24 cellular contexts compared by ENCODE assay signal in genomic region chr22:35651085-35651484, GRCh38. TPM values are rescaled to one million over a fixed set of nuclear protein-coding genes. Genes with fewer than 3 reads are reported as not detected.
DNase-seq lines count a peak whose midpoint lies in the region; ATAC-seq, FAIRE-seq and TF ChIP-seq lines count a peak whose summit lies in the region.
"Had no signal": no experiment of that assay in that cellular context is flagged by ENCODE, and none has a peak within 500 bp of the region (broad histone marks: within the 10 kb centered on the region; RNA-seq: fewer than 3 reads in every experiment).

No MANE protein-coding gene starts in this region.

- FAIRE-seq in H54 (lab: Jason Lieb, UNC): no peak

- intact Hi-C loops in spleen (cut with DNase I; ENCODE audit: low total_unique reads) (no loop called here), colonic mucosa (cut with DNase I) (no loop called here)

- peaks cover 74% of the 10 kb centered on the region for H3K4me1 Mint-ChIP-seq in activated T-cell treated with anti-CD3 and anti-CD28 coated beads, Interleukin-2, amount 50 U/mL, for 24 hours (ENCODE audit: low read depth)
- peaks cover 39% of the 10 kb centered on the region for H3K4me1 Mint-ChIP-seq in activated naive CD8-positive, alpha-beta T cell treated with anti-CD3 and anti-CD28 coated beads, Interleukin-2, amount 10 ng/mL, durations not matched to agents 7 days and 5 days
- H3K4me1 Mint-ChIP-seq in stimulated activated effector memory CD8-positive, alpha-beta T cell treated with anti-CD3 and anti-CD28 coated beads, Interleukin-12 subunit alpha, Interleukin-12 subunit beta, amount 100 ng/mL, for 72 hours: peaks cover 45% of the 10 kb centered on the region

- no peaks in the 10 kb centered on the region for H3K4me1 ChIP-seq in HEK293 (ENCODE audit: control insufficient read depth, insufficient read depth, low read length)
- peaks cover 28 to 69% (median 57%) of the 10 kb centered on the region in 6 donors for H3K4me1 ChIP-seq in spleen
- peaks cover 6% of the 10 kb centered on the region for H3K4me1 ChIP-seq in colonic mucosa
- H3K4me1 ChIP-seq: HAP-1 had no signal

- 91 to 96% (median 95%) methylated on average over 7 of the region's 7 CpGs for WGBS in spleen, 5 donors

- H3K27ac ChIP-seq in HEK293 (ENCODE audit: extremely low read depth, low read depth, low read length) (no peak overlapping the region), spleen (no peak overlapping the region), colonic mucosa (no peak overlapping the region)
- H3K27ac ChIP-seq: C4-2B, PC-9, upper lobe of left lung had no signal

- H3K4me3 Mint-ChIP-seq in activated T-cell treated with anti-CD3 and anti-CD28 coated beads, Interleukin-2, amount 50 U/mL, for 24 hours: peak overlapping the region; percentile 96
- peak overlapping the region; percentile 100 for H3K4me3 Mint-ChIP-seq in activated naive CD8-positive, alpha-beta T cell treated with anti-CD3 and anti-CD28 coated beads, Interleukin-2, amount 10 ng/mL, durations not matched to agents 7 days and 5 days
- no peak overlapping the region for H3K4me3 Mint-ChIP-seq in stimulated activated effector memory CD8-positive, alpha-beta T cell treated with anti-CD3 and anti-CD28 coated beads, Interleukin-12 subunit alpha, Interleukin-12 subunit beta, amount 100 ng/mL, for 72 hours
- H3K4me3 Mint-ChIP-seq: memory B cell had no signal

- no peak for TF ChIP-seq POLR2A in spleen (IDR thresholded peaks at IDR 0.05)
- no peak for TF ChIP-seq POLR2A in H54 (IDR thresholded peaks at IDR 0.05; ENCODE audit: low read depth, low read length)

- peaks cover 68% of the 10 kb centered on the region for H3K36me3 Mint-ChIP-seq in activated T-cell treated with anti-CD3 and anti-CD28 coated beads, Interleukin-2, amount 50 U/mL, for 24 hours (ENCODE audit: low read depth)
- peaks cover 66% of the 10 kb centered on the region for H3K36me3 Mint-ChIP-seq in activated naive CD8-positive, alpha-beta T cell treated with anti-CD3 and anti-CD28 coated beads, Interleukin-2, amount 10 ng/mL, durations not matched to agents 7 days and 5 days
- peaks cover 42% of the 10 kb centered on the region for H3K36me3 Mint-ChIP-seq in stimulated activated effector memory CD8-positive, alpha-beta T cell treated with anti-CD3 and anti-CD28 coated beads, Interleukin-12 subunit alpha, Interleukin-12 subunit beta, amount 100 ng/mL, for 72 hours

- no peak for DNase-seq in activated T-cell treated with anti-CD3 and anti-CD28 coated beads, Interleukin-2, amount 50 U/mL, for 24 hours
- no peak for DNase-seq in activated T-cell treated with anti-CD3 and anti-CD28 coated beads, Interleukin-2, amount 50 U/mL, for 1 hour
- no peak for DNase-seq in activated naive CD8-positive, alpha-beta T cell treated with anti-CD3 and anti-CD28 coated beads, Interleukin-2, amount 10 ng/mL, durations not matched to agents 7 days and 5 days
- DNase-seq in spleen: peak; percentile 46
- no peak for DNase-seq in H54 (ENCODE audit: insufficient read length, low spot score)
- no peak for DNase-seq in colonic mucosa
- no peak for DNase-seq in stimulated activated effector memory CD8-positive, alpha-beta T cell treated with anti-CD3 and anti-CD28 coated beads, Interleukin-12 subunit alpha, Interleukin-12 subunit beta, amount 100 ng/mL, for 72 hours (ENCODE audit: low spot score in 2 of 2)
- DNase-seq: ACHN; anterior cingulate cortex; dermis blood vessel endothelial cell; GF-D8; glutamatergic neuron; NCI-H1417 treated with DMSO at 0.1 percent for 48 hours; NCI-H446 treated with DMSO at 0.1 percent for 48 hours; PC-9; SHP77; stimulated activated CD4-positive, alpha-beta T cell treated with anti-CD3 and anti-CD28 coated beads, Interleukin-12 subunit alpha, Interleukin-12 subunit beta, amount 100 ng/mL, for 4 hours; stimulated activated CD4-positive, alpha-beta T cell treated with anti-CD3 and anti-CD28 coated beads, Interleukin-4, amount 100 ng/mL, for 4 hours; upper lobe of left lung had no signal

- no peaks in the 10 kb centered on the region for H3K27me3 Mint-ChIP-seq in activated T-cell treated with anti-CD3 and anti-CD28 coated beads, Interleukin-2, amount 50 U/mL, for 24 hours
- H3K27me3 Mint-ChIP-seq in activated naive CD8-positive, alpha-beta T cell treated with anti-CD3 and anti-CD28 coated beads, Interleukin-2, amount 10 ng/mL, durations not matched to agents 7 days and 5 days: no peaks in the 10 kb centered on the region
- H3K27me3 Mint-ChIP-seq: memory B cell had no signal

- H3K36me3 ChIP-seq in HEK293 (ENCODE audit: control insufficient read depth in 2 of 2, insufficient read depth in 1 of 2, low read length in 2 of 2) (no peaks in the 10 kb centered on the region), spleen (peaks cover 0 to 31% (median 5%) of the 10 kb centered on the region in 6 donors), colonic mucosa (no peaks in the 10 kb centered on the region)
- H3K36me3 ChIP-seq: HAP-1 had no signal

- peak overlapping the region; percentile 60 for H3K27ac Mint-ChIP-seq in activated T-cell treated with anti-CD3 and anti-CD28 coated beads, Interleukin-2, amount 50 U/mL, for 24 hours
- H3K27ac Mint-ChIP-seq in activated naive CD8-positive, alpha-beta T cell treated with anti-CD3 and anti-CD28 coated beads, Interleukin-2, amount 10 ng/mL, durations not matched to agents 7 days and 5 days: no peak overlapping the region
- H3K27ac Mint-ChIP-seq in stimulated activated effector memory CD8-positive, alpha-beta T cell treated with anti-CD3 and anti-CD28 coated beads, Interleukin-12 subunit alpha, Interleukin-12 subunit beta, amount 100 ng/mL, for 72 hours: no peak overlapping the region
- H3K27ac Mint-ChIP-seq: memory B cell had no signal

- no peak for ATAC-seq in activated naive CD8-positive, alpha-beta T cell treated with anti-CD3 and anti-CD28 coated beads, Interleukin-2, amount 10 ng/mL, durations not matched to agents 7 days and 5 days (ENCODE audit: low read depth)
- ATAC-seq in stimulated activated effector memory CD8-positive, alpha-beta T cell treated with anti-CD3 and anti-CD28 coated beads, Interleukin-12 subunit alpha, Interleukin-12 subunit beta, amount 100 ng/mL, for 72 hours: no peak

- peaks cover 4% of the 10 kb centered on the region for H3K9me3 Mint-ChIP-seq in activated T-cell treated with anti-CD3 and anti-CD28 coated beads, Interleukin-2, amount 50 U/mL, for 24 hours
- H3K9me3 Mint-ChIP-seq in activated naive CD8-positive, alpha-beta T cell treated with anti-CD3 and anti-CD28 coated beads, Interleukin-2, amount 10 ng/mL, durations not matched to agents 7 days and 5 days: peaks cover 2% of the 10 kb centered on the region
- H3K9me3 Mint-ChIP-seq in stimulated activated effector memory CD8-positive, alpha-beta T cell treated with anti-CD3 and anti-CD28 coated beads, Interleukin-12 subunit alpha, Interleukin-12 subunit beta, amount 100 ng/mL, for 72 hours: no peaks in the 10 kb centered on the region
- H3K9me3 Mint-ChIP-seq: memory B cell had no signal

- H3K9ac ChIP-seq in colonic mucosa (ENCODE audit: low read depth in 2 of 2, low read length in 2 of 2): no peak overlapping the region

- H3K9me3 ChIP-seq in HEK293 (ENCODE audit: control insufficient read depth, insufficient read depth, low read depth, low read length) (no peaks in the 10 kb centered on the region), spleen (peaks cover 0 to 9% (median 1%) of the 10 kb centered on the region in 8 donors), colonic mucosa (no peaks in the 10 kb centered on the region)
- H3K9me3 ChIP-seq: HAP-1, upper lobe of left lung had no signal

- H3K27me3 ChIP-seq in spleen (replicated peaks in 1 of 7) (no peaks in the 10 kb centered on the region), colonic mucosa (no peaks in the 10 kb centered on the region)
- H3K27me3 ChIP-seq: upper lobe of left lung had no signal

- CTCF ChIA-PET in HEK293 (lab: Yijun Ruan, JAX): interaction anchor here (1.1 kb wide), 1 partner anchor 20 kb away, joined by 4 read pairs; no protein-coding TSS in a partner anchor

- POLR2A ChIA-PET in HEK293 (lab: Yijun Ruan, JAX): no interaction called here
- POLR2A ChIA-PET in activated naive CD8-positive, alpha-beta T cell treated with anti-CD3 and anti-CD28 coated beads, Interleukin-2, amount 10 ng/mL, durations not matched to agents 7 days and 5 days (lab: Charles Lee): interaction anchor here (4.8 kb wide), 1 partner anchor 10 kb away, joined by 61 read pairs; no protein-coding TSS in a partner anchor

- H3K4me3 ChIP-seq in HEK293 (ENCODE audit: low read depth, low read length) (no peak overlapping the region), spleen (peak overlapping the region in 2 of 8 donors; percentile 65 to 80), colonic mucosa (no peak overlapping the region)
- H3K4me3 ChIP-seq: HAP-1, upper lobe of left lung had no signal

- TF ChIP-seq CTCF in HEK293 (tag by site-specific recombination; IDR thresholded peaks at IDR 0.05): no peak
- TF ChIP-seq CTCF in spleen (IDR thresholded peaks at IDR 0.05 in 8 of 11, conservative IDR thresholded peaks at IDR 0.05 in 3 of 11): no peak
- no peak for TF ChIP-seq CTCF in colonic mucosa (IDR thresholded peaks at IDR 0.05)

TF ChIP-seq in HEK293, 187 proteins besides CTCF, POLR2A, EP300 and RAD21 (continues in another document):
- TF ChIP-seq ZBTB49 (tag by site-specific recombination; IDR thresholded peaks at IDR 0.05; ENCODE audit: low read depth): no peak

RNA-seq across cellular contexts. Expression of gene APOL6, which starts 2.8 kb away (rescaled TPM):
- 10 to 100 TPM; 66.9 to 68.0 TPM for total RNA-seq in activated naive CD8-positive, alpha-beta T cell treated with anti-CD3 and anti-CD28 coated beads, Interleukin-2, amount 10 ng/mL, durations not matched to agents 7 days and 5 days
- total RNA-seq in spleen (10 to 100 TPM; 33.5 to 48.1 (median 39.9) TPM), colonic mucosa (10 to 100 TPM; 31.4 to 40.3 TPM)
- 1 to 10 TPM; 4.4 to 7.3 (median 4.4) TPM for polyA plus RNA-seq in spleen

RNA-seq across cellular contexts. Expression of gene MB, which starts 34.0 kb away (rescaled TPM):
- total RNA-seq in activated naive CD8-positive, alpha-beta T cell treated with anti-CD3 and anti-CD28 coated beads, Interleukin-2, amount 10 ng/mL, durations not matched to agents 7 days and 5 days: not detected
- under 1 TPM in 1 of 7 donors, not detected in 6; 0.64 TPM for total RNA-seq in spleen
- 1 to 10 TPM in 2 of 3 donors, under 1 TPM in 1; 0.93 to 5.0 (median 1.2) TPM for polyA plus RNA-seq in spleen
- total RNA-seq in colonic mucosa: 1 to 10 TPM; 2.9 to 8.8 TPM
- total RNA-seq: dermis blood vessel endothelial cell, MCF 10A had no signal
